In genomic region chr17:59916446-59916845, GRCh38 we compare ENCODE assay signal across 13 cellular contexts. TPM values are rescaled to one million over a fixed set of nuclear protein-coding genes. Genes with fewer than 3 reads are reported as not detected.
DNase-seq lines count a peak whose midpoint lies in the region; ATAC-seq lines count a peak whose summit lies in the region.
"Had no signal": no experiment of that assay in that cellular context is flagged by ENCODE, and none has a peak within 500 bp of the region (broad histone marks: within the 10 kb centered on the region; RNA-seq: fewer than 3 reads in every experiment).

No MANE protein-coding gene starts in this region.

- DNase-seq in activated T-cell treated with anti-CD3 and anti-CD28 coated beads, Interleukin-2, amount 50 U/mL, for 24 hours: no peak
- no peak for DNase-seq in activated T-cell treated with anti-CD3 and anti-CD28 coated beads for 4 hours
- no peak for DNase-seq in T-helper 17 cell
- DNase-seq in myocyte (ENCODE audit: low read depth): peak; percentile 71
- no peak for DNase-seq in kidney glomerular epithelial cell (lab: John Stamatoyannopoulos, UW)
- no peak for DNase-seq in effector memory CD4-positive, alpha-beta T cell
- DNase-seq: CD8-positive, alpha-beta T cell; DMS 273 treated with DMSO at 0.1 percent for 48 hours; HCEC 1CT had no signal

- H3K27me3 ChIP-seq in effector memory CD4-positive, alpha-beta T cell (replicated peaks; ENCODE audit: control insufficient read depth, insufficient read depth, low read length, poor library complexity, severe bottlenecking): no peaks in the 10 kb centered on the region
- H3K27me3 ChIP-seq: BLaER1 treated with 17β-estradiol and CSF1 and Interleukin-3, amounts not matched to agents 10 nM and 100 nM had no signal

- H3K9me3 Mint-ChIP-seq in activated T-cell treated with anti-CD3 and anti-CD28 coated beads, Interleukin-2, amount 50 U/mL, for 24 hours: no peaks in the 10 kb centered on the region
- H3K9me3 Mint-ChIP-seq: CD8-positive, alpha-beta T cell; GM23338 had no signal

- H3K27me3 Mint-ChIP-seq in activated T-cell treated with anti-CD3 and anti-CD28 coated beads, Interleukin-2, amount 50 U/mL, for 24 hours: no peaks in the 10 kb centered on the region
- no peaks in the 10 kb centered on the region for H3K27me3 Mint-ChIP-seq in T-helper 17 cell
- H3K27me3 Mint-ChIP-seq: B cell had no signal

- H3K4me3 ChIP-seq in effector memory CD4-positive, alpha-beta T cell (ENCODE audit: insufficient read depth, low read depth, low read length, poor library complexity, severe bottlenecking): no peak overlapping the region
- H3K4me3 ChIP-seq: BLaER1 treated with 17β-estradiol and CSF1 and Interleukin-3, amounts not matched to agents 10 nM and 100 nM; GM23338 had no signal

- H3K4me1 ChIP-seq in effector memory CD4-positive, alpha-beta T cell (ENCODE audit: control insufficient read depth, insufficient read depth, low read length, poor library complexity, severe bottlenecking): no peaks in the 10 kb centered on the region
- H3K4me1 ChIP-seq: BLaER1 treated with 17β-estradiol and CSF1 and Interleukin-3, amounts not matched to agents 10 nM and 100 nM had no signal

- H3K27ac ChIP-seq in effector memory CD4-positive, alpha-beta T cell (ENCODE audit: insufficient read depth, low read length, poor library complexity, severe bottlenecking): no peak overlapping the region
- H3K27ac ChIP-seq: BLaER1 treated with 17β-estradiol and CSF1 and Interleukin-3, amounts not matched to agents 10 nM and 100 nM; HL-60 had no signal

- peaks cover 71% of the 10 kb centered on the region for H3K36me3 ChIP-seq in effector memory CD4-positive, alpha-beta T cell (ENCODE audit: control insufficient read depth, insufficient read depth, low read length)

- H3K27ac Mint-ChIP-seq in activated T-cell treated with anti-CD3 and anti-CD28 coated beads, Interleukin-2, amount 50 U/mL, for 24 hours: peak overlapping the region; percentile 19
- peak overlapping the region; percentile 3 for H3K27ac Mint-ChIP-seq in T-helper 17 cell
- H3K27ac Mint-ChIP-seq: B cell; CD8-positive, alpha-beta T cell; GM23338 had no signal

- H3K4me3 Mint-ChIP-seq in activated T-cell treated with anti-CD3 and anti-CD28 coated beads, Interleukin-2, amount 50 U/mL, for 24 hours: no peak overlapping the region
- H3K4me3 Mint-ChIP-seq in T-helper 17 cell: no peak overlapping the region
- H3K4me3 Mint-ChIP-seq: B cell; CD8-positive, alpha-beta T cell; GM23338 had no signal

- H3K36me3 Mint-ChIP-seq in activated T-cell treated with anti-CD3 and anti-CD28 coated beads, Interleukin-2, amount 50 U/mL, for 24 hours (ENCODE audit: low read depth): peaks cover 89% of the 10 kb centered on the region
- H3K36me3 Mint-ChIP-seq in T-helper 17 cell (ENCODE audit: low read depth): peaks cover 10% of the 10 kb centered on the region

- peaks cover 1% of the 10 kb centered on the region for H3K4me1 Mint-ChIP-seq in activated T-cell treated with anti-CD3 and anti-CD28 coated beads, Interleukin-2, amount 50 U/mL, for 24 hours (ENCODE audit: low read depth)
- peaks cover 9% of the 10 kb centered on the region for H3K4me1 Mint-ChIP-seq in T-helper 17 cell
- H3K4me1 Mint-ChIP-seq: B cell, GM23338 had no signal

- H3K9me3 ChIP-seq in T-helper 17 cell (ENCODE audit: control insufficient read depth, low read length, poor library complexity, severe bottlenecking): no peaks in the 10 kb centered on the region
- H3K9me3 ChIP-seq in effector memory CD4-positive, alpha-beta T cell (ENCODE audit: control insufficient read depth, low read length): no peaks in the 10 kb centered on the region
- H3K9me3 ChIP-seq: BLaER1 treated with 17β-estradiol and CSF1 and Interleukin-3, amounts not matched to agents 10 nM and 100 nM had no signal

- ATAC-seq in T-helper 17 cell: no peak
- ATAC-seq: CD8-positive, alpha-beta T cell; GM23338 had no signal

RNA-seq across cellular contexts. Expression of gene RPS6KB1, which starts 23.5 kb away (rescaled TPM):
- total RNA-seq in T-helper 17 cell: 100 to 1,000 TPM in 1 of 2 donors, 10 to 100 TPM in 1; 86.6 to 105 TPM
- 24.8 and 26.2 TPM in 2 replicates for total RNA-seq in myocyte
- polyA plus RNA-seq in myocyte (2012): 11.6 TPM

RNA-seq across cellular contexts. Expression of gene TUBD1, which starts 23.7 kb away (rescaled TPM):
- 1 to 10 TPM; 6.3 to 8.6 TPM for total RNA-seq in T-helper 17 cell
- 2.3 and 5.9 TPM in 2 replicates for total RNA-seq in myocyte
- polyA plus RNA-seq in myocyte (2012): 4.3 TPM

RNA-seq across cellular contexts. Expression of gene RNFT1, which starts 48.1 kb away (rescaled TPM):
- total RNA-seq in T-helper 17 cell: 10 to 100 TPM; 21.9 to 27.5 TPM
- total RNA-seq in myocyte: 12.4 and 12.5 TPM in 2 replicates
- polyA plus RNA-seq in myocyte (2012): 10.7 TPM
